9 cellular contexts compared by ENCODE assay signal in genomic region chr7:67455508-67455907, GRCh38.
"Had no signal": no experiment of that assay in that cellular context is flagged by ENCODE, and none has a peak within 500 bp of the region (broad histone marks: within the 10 kb centered on the region; RNA-seq: fewer than 3 reads in every experiment).

No MANE protein-coding gene starts in this region.

- FAIRE-seq: HepG2 had no signal

- ATAC-seq: HCT116, HepG2 had no signal

- DNase-seq: GM23248, GOT3, H7, KG1 had no signal

- H3K4me3 ChIP-seq: GM23248, HAP-1 had no signal

- H3K4me1 ChIP-seq: HAP-1 had no signal

- H3K9ac ChIP-seq: GM23248 had no signal

- H2AFZ ChIP-seq: GM23248 had no signal

- H3K27ac ChIP-seq: GM23248, HL-60 had no signal

- H3K27ac Mint-ChIP-seq: IgD-negative memory B cell had no signal

- H3K36me3 Mint-ChIP-seq: IgD-negative memory B cell had no signal

- H3K36me3 ChIP-seq: HAP-1 had no signal

- H3K9me3 ChIP-seq: HAP-1 had no signal
